1 cellular context compared by ENCODE assay signal in the genomic region with DNA sequence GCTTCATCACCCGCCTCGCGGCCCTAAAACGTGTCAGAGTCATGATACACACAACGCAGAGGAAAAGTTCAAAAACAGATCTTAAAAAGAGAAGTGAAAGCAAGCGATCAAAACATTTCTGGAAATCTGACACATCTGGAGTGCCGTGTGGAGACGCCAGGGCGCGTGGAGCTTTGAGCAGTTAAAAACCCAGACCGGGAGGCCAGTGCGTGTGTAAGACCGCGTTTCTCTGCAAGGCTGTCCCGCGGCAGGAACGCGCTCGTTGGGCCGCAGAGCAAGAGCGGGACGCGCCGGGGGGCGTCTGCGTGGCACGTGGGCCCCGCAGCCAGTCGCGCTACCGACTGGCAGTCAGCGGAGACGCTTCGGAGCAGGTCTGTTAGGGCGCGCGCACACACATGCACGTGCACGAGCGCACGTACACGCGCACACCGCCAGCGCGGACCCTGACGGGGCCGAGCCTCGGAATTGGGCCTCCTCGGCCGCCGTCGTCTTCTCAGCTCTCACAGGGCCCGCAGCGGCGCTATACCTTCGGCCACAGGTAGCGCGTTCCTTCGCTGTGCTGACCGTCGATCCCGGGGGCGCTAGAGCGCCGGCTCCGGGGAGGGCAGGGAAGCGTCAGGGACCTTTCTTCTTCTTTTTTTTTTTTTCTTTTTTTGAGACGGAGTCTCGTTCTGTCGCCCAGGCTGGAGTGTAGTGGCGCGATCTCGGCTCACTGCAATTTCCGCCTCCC.
TF ChIP-seq lines count a peak whose summit lies in the region.

No MANE protein-coding gene starts in this region.

TF ChIP-seq in GM12878, 131 proteins besides CTCF, POLR2A, EP300 and RAD21 (continued from another document and continues in another):
- peak in 1 of 2 experiments; percentile 97; a peak in 3 of 4 replicates for TF ChIP-seq BHLHE40 (IDR thresholded peaks at IDR 0.05; ENCODE audit: borderline replicate concordance in 1 of 2, low read depth in 2 of 2, low read length in 1 of 2)
- no peak for TF ChIP-seq YBX1 (IDR thresholded peaks at IDR 0.05)
- TF ChIP-seq, protein P1, sequence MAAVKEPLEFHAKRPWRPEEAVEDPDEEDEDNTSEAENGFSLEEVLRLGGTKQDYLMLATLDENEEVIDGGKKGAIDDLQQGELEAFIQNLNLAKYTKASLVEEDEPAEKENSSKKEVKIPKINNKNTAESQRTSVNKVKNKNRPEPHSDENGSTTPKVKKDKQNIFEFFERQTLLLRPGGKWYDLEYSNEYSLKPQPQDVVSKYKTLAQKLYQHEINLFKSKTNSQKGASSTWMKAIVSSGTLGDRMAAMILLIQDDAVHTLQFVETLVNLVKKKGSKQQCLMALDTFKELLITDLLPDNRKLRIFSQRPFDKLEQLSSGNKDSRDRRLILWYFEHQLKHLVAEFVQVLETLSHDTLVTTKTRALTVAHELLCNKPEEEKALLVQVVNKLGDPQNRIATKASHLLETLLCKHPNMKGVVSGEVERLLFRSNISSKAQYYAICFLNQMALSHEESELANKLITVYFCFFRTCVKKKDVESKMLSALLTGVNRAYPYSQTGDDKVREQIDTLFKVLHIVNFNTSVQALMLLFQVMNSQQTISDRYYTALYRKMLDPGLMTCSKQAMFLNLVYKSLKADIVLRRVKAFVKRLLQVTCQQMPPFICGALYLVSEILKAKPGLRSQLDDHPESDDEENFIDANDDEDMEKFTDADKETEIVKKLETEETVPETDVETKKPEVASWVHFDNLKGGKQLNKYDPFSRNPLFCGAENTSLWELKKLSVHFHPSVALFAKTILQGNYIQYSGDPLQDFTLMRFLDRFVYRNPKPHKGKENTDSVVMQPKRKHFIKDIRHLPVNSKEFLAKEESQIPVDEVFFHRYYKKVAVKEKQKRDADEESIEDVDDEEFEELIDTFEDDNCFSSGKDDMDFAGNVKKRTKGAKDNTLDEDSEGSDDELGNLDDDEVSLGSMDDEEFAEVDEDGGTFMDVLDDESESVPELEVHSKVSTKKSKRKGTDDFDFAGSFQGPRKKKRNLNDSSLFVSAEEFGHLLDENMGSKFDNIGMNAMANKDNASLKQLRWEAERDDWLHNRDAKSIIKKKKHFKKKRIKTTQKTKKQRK (IDR thresholded peaks at IDR 0.05; ENCODE audit: low read depth, low read length), result no peak
- no peak; the same call in 1 of the 2 replicates for TF ChIP-seq SMARCA5 (IDR thresholded peaks at IDR 0.05)
- TF ChIP-seq, protein P2, sequence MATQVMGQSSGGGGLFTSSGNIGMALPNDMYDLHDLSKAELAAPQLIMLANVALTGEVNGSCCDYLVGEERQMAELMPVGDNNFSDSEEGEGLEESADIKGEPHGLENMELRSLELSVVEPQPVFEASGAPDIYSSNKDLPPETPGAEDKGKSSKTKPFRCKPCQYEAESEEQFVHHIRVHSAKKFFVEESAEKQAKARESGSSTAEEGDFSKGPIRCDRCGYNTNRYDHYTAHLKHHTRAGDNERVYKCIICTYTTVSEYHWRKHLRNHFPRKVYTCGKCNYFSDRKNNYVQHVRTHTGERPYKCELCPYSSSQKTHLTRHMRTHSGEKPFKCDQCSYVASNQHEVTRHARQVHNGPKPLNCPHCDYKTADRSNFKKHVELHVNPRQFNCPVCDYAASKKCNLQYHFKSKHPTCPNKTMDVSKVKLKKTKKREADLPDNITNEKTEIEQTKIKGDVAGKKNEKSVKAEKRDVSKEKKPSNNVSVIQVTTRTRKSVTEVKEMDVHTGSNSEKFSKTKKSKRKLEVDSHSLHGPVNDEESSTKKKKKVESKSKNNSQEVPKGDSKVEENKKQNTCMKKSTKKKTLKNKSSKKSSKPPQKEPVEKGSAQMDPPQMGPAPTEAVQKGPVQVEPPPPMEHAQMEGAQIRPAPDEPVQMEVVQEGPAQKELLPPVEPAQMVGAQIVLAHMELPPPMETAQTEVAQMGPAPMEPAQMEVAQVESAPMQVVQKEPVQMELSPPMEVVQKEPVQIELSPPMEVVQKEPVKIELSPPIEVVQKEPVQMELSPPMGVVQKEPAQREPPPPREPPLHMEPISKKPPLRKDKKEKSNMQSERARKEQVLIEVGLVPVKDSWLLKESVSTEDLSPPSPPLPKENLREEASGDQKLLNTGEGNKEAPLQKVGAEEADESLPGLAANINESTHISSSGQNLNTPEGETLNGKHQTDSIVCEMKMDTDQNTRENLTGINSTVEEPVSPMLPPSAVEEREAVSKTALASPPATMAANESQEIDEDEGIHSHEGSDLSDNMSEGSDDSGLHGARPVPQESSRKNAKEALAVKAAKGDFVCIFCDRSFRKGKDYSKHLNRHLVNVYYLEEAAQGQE (IDR thresholded peaks at IDR 0.05; ENCODE audit: low read depth, low read length), result no peak
- TF ChIP-seq KDM1A (IDR thresholded peaks at IDR 0.05; ENCODE audit: borderline replicate concordance), result no peak
- TF ChIP-seq, protein P3, sequence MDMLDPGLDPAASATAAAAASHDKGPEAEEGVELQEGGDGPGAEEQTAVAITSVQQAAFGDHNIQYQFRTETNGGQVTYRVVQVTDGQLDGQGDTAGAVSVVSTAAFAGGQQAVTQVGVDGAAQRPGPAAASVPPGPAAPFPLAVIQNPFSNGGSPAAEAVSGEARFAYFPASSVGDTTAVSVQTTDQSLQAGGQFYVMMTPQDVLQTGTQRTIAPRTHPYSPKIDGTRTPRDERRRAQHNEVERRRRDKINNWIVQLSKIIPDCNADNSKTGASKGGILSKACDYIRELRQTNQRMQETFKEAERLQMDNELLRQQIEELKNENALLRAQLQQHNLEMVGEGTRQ (IDR thresholded peaks at IDR 0.05; ENCODE audit: borderline replicate concordance, low read depth, low read length), result no peak
- TF ChIP-seq, protein P4, sequence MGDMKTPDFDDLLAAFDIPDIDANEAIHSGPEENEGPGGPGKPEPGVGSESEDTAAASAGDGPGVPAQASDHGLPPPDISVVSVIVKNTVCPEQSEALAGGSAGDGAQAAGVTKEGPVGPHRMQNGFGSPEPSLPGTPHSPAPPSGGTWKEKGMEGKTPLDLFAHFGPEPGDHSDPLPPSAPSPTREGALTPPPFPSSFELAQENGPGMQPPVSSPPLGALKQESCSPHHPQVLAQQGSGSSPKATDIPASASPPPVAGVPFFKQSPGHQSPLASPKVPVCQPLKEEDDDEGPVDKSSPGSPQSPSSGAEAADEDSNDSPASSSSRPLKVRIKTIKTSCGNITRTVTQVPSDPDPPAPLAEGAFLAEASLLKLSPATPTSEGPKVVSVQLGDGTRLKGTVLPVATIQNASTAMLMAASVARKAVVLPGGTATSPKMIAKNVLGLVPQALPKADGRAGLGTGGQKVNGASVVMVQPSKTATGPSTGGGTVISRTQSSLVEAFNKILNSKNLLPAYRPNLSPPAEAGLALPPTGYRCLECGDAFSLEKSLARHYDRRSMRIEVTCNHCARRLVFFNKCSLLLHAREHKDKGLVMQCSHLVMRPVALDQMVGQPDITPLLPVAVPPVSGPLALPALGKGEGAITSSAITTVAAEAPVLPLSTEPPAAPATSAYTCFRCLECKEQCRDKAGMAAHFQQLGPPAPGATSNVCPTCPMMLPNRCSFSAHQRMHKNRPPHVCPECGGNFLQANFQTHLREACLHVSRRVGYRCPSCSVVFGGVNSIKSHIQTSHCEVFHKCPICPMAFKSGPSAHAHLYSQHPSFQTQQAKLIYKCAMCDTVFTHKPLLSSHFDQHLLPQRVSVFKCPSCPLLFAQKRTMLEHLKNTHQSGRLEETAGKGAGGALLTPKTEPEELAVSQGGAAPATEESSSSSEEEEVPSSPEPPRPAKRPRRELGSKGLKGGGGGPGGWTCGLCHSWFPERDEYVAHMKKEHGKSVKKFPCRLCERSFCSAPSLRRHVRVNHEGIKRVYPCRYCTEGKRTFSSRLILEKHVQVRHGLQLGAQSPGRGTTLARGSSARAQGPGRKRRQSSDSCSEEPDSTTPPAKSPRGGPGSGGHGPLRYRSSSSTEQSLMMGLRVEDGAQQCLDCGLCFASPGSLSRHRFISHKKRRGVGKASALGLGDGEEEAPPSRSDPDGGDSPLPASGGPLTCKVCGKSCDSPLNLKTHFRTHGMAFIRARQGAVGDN (IDR thresholded peaks at IDR 0.05), result peak; percentile 83; the same call in 1 of the 2 replicates
- no peak for TF ChIP-seq ZNF24 (IDR thresholded peaks at IDR 0.05)
- no peak for TF ChIP-seq GABPA (IDR thresholded peaks at IDR 0.05; ENCODE audit: low read depth)
- TF ChIP-seq NR2C1 (IDR thresholded peaks at IDR 0.05), result no peak
- TF ChIP-seq SPI1 (IDR thresholded peaks at IDR 0.05; ENCODE audit: borderline replicate concordance, insufficient read depth, low read depth, low read length), result peak; percentile 91
- no peak for TF ChIP-seq KAT2A (conservative IDR thresholded peaks at IDR 0.05; ENCODE audit: control insufficient read depth, low read depth, low read length)
- no peak for TF ChIP-seq EGR1 (IDR thresholded peaks at IDR 0.05; ENCODE audit: borderline replicate concordance in 1 of 2, low read depth in 2 of 2, low read length in 2 of 2)
- TF ChIP-seq HCFC1 (IDR thresholded peaks at IDR 0.05; ENCODE audit: low read length), result 0 out of 2 replicates have a peak, but pooled peaks have one; percentile 19
- TF ChIP-seq BACH1 (IDR thresholded peaks at IDR 0.05; ENCODE audit: borderline replicate concordance), result 0 out of 2 replicates have a peak, but pooled peaks have one; percentile 33
- TF ChIP-seq ZNF622 (IDR thresholded peaks at IDR 0.05), result no peak
- TF ChIP-seq TCF12 (IDR thresholded peaks at IDR 0.05; ENCODE audit: low read depth, low read length), result no peak
- TF ChIP-seq MEF2A (IDR thresholded peaks at IDR 0.05; ENCODE audit: insufficient read depth, low read depth, low read length), result 0 out of 2 replicates have a peak, but pooled peaks have one; percentile 7
- TF ChIP-seq PAX8 (IDR thresholded peaks at IDR 0.05), result no peak
- TF ChIP-seq DPF2 (IDR thresholded peaks at IDR 0.05), result peak; percentile 83
- TF ChIP-seq, protein P5, sequence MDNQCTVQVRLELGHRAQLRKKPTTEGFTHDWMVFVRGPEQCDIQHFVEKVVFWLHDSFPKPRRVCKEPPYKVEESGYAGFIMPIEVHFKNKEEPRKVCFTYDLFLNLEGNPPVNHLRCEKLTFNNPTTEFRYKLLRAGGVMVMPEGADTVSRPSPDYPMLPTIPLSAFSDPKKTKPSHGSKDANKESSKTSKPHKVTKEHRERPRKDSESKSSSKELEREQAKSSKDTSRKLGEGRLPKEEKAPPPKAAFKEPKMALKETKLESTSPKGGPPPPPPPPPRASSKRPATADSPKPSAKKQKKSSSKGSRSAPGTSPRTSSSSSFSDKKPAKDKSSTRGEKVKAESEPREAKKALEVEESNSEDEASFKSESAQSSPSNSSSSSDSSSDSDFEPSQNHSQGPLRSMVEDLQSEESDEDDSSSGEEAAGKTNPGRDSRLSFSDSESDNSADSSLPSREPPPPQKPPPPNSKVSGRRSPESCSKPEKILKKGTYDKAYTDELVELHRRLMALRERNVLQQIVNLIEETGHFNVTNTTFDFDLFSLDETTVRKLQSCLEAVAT (IDR thresholded peaks at IDR 0.05), result peak; percentile 68
- no peak for TF ChIP-seq SMAD5 (IDR thresholded peaks at IDR 0.05; ENCODE audit: low read depth)
- TF ChIP-seq RB1 (IDR thresholded peaks at IDR 0.05; ENCODE audit: borderline replicate concordance), result no peak
- no peak for TF ChIP-seq ZNF274 (IDR thresholded peaks at IDR 0.05; ENCODE audit: insufficient read depth, insufficient read length)
- TF ChIP-seq, protein P6, sequence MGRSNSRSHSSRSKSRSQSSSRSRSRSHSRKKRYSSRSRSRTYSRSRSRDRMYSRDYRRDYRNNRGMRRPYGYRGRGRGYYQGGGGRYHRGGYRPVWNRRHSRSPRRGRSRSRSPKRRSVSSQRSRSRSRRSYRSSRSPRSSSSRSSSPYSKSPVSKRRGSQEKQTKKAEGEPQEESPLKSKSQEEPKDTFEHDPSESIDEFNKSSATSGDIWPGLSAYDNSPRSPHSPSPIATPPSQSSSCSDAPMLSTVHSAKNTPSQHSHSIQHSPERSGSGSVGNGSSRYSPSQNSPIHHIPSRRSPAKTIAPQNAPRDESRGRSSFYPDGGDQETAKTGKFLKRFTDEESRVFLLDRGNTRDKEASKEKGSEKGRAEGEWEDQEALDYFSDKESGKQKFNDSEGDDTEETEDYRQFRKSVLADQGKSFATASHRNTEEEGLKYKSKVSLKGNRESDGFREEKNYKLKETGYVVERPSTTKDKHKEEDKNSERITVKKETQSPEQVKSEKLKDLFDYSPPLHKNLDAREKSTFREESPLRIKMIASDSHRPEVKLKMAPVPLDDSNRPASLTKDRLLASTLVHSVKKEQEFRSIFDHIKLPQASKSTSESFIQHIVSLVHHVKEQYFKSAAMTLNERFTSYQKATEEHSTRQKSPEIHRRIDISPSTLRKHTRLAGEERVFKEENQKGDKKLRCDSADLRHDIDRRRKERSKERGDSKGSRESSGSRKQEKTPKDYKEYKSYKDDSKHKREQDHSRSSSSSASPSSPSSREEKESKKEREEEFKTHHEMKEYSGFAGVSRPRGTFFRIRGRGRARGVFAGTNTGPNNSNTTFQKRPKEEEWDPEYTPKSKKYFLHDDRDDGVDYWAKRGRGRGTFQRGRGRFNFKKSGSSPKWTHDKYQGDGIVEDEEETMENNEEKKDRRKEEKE (IDR thresholded peaks at IDR 0.05), result no peak
- TF ChIP-seq, protein P7, sequence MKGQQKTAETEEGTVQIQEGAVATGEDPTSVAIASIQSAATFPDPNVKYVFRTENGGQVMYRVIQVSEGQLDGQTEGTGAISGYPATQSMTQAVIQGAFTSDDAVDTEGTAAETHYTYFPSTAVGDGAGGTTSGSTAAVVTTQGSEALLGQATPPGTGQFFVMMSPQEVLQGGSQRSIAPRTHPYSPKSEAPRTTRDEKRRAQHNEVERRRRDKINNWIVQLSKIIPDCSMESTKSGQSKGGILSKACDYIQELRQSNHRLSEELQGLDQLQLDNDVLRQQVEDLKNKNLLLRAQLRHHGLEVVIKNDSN (IDR thresholded peaks at IDR 0.05; ENCODE audit: borderline replicate concordance, extremely low read length, insufficient read depth, low read depth, low read length), result peak; percentile 67
- peak; percentile 26; the same call in 1 of the 2 replicates for TF ChIP-seq CREM (IDR thresholded peaks at IDR 0.05; ENCODE audit: low read depth)
- 0 out of 2 replicates have a peak, but pooled peaks have one; percentile 9 for TF ChIP-seq CHD2 (IDR thresholded peaks at IDR 0.05; ENCODE audit: borderline replicate concordance, low read depth, low read length)
- TF ChIP-seq, protein P8, sequence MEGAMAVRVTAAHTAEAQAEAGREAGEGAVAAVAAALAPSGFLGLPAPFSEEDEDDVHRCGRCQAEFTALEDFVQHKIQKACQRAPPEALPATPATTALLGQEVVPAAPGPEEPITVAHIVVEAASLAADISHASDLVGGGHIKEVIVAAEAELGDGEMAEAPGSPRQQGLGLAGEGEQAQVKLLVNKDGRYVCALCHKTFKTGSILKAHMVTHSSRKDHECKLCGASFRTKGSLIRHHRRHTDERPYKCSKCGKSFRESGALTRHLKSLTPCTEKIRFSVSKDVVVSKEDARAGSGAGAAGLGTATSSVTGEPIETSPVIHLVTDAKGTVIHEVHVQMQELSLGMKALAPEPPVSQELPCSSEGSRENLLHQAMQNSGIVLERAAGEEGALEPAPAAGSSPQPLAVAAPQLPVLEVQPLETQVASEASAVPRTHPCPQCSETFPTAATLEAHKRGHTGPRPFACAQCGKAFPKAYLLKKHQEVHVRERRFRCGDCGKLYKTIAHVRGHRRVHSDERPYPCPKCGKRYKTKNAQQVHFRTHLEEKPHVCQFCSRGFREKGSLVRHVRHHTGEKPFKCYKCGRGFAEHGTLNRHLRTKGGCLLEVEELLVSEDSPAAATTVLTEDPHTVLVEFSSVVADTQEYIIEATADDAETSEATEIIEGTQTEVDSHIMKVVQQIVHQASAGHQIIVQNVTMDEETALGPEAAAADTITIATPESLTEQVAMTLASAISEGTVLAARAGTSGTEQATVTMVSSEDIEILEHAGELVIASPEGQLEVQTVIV (IDR thresholded peaks at IDR 0.05; ENCODE audit: borderline replicate concordance, partially characterized antibody), result no peak
- TF ChIP-seq STAT3 (IDR thresholded peaks at IDR 0.05; ENCODE audit: low read depth, low read length), result no peak
- no peak for TF ChIP-seq PML (IDR thresholded peaks at IDR 0.05; ENCODE audit: low read length)
- TF ChIP-seq TAF1 (IDR thresholded peaks at IDR 0.05; ENCODE audit: borderline replicate concordance, low read depth, low read length), result no peak
- TF ChIP-seq HDAC6 (IDR thresholded peaks at IDR 0.05; ENCODE audit: unreplicated experiment), result no peak
- TF ChIP-seq RELA (IDR thresholded peaks at IDR 0.05; ENCODE audit: borderline replicate concordance, partially characterized antibody), result no peak
